Comparison of ENCODE assay signal across 11 cellular contexts in the genomic region with DNA sequence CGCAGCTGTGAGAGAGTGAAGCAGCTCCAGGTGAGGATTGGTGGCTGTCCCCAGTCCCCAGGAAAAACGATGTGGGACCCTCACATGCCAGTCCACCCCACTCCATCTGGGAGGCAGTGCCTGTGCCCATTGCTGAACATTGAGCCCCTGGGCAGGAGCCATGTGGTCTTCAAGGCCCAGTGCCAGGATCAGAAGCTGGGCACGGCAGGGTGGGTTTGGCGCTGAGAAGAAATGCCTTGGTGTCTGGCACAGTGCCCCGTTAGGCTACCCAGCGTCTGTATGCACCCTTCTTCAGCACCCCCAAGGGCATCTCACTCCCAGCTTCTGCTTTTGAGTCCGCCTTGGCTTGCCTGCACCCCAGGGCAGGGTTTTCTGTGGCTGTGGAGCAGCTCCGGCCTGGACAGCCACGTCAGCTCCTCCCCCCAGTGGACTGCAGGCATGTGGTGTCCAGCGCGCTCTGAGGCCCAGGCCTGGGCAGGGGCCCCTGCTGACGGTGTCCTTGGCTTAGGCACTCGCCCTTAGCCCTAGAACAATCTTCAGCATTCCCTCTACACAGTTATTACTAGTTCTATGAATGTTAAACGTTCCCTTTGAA. TPM values are rescaled to one million over a fixed set of nuclear protein-coding genes. Genes with fewer than 3 reads are reported as not detected.
A peak's percentile ranks its signal among the peaks of the same experiment; 100 is the strongest.
DNase-seq lines count a peak whose midpoint lies in the region; ATAC-seq and TF ChIP-seq lines count a peak whose summit lies in the region.
"Had no signal": no experiment of that assay in that cellular context is flagged by ENCODE, and none has a peak within 500 bp of the region (broad histone marks: within the 10 kb centered on the region; RNA-seq: fewer than 3 reads in every experiment).

No MANE protein-coding gene starts in this region.

- H3K4me1 ChIP-seq in HEK293 (ENCODE audit: control insufficient read depth, insufficient read depth, low read length) (peaks cover 13% of the 10 kb centered on the region), sigmoid colon (peaks cover 0 to 18% (median 3%) of the 10 kb centered on the region in 4 donors)
- H3K4me1 ChIP-seq: prostate gland had no signal

- no peak overlapping the region for H3K4me3 ChIP-seq in HEK293 (ENCODE audit: low read depth, low read length)
- H3K4me3 ChIP-seq in dorsolateral prefrontal cortex, result peak overlapping the region in 6 of 59 donors; percentile 5 to 35 (median 12)
- no peak overlapping the region for H3K4me3 ChIP-seq in sigmoid colon
- H3K4me3 ChIP-seq: prostate gland had no signal

- H3K27ac ChIP-seq in HEK293 (ENCODE audit: extremely low read depth, low read depth, low read length) (peak overlapping the region; percentile 82; the same call in 1 of the 2 replicates), dorsolateral prefrontal cortex (peak overlapping the region in 55 of 59 donors; percentile 4 to 90 (median 76)), sigmoid colon (peak overlapping the region in 1 of 4 donors; percentile 11)
- H3K27ac ChIP-seq: prostate gland had no signal

- no TSS peak for BruUV-seq in Calu3 (replicated peaks; lab: Mats Ljungman, UMichigan)

- no peak for TF ChIP-seq EP300 in sigmoid colon (IDR thresholded peaks at IDR 0.05)

- no peak for TF ChIP-seq CTCF in HEK293 (tag by site-specific recombination; IDR thresholded peaks at IDR 0.05)
- TF ChIP-seq CTCF in dorsolateral prefrontal cortex (IDR thresholded peaks at IDR 0.05 in 54 of 56, conservative IDR thresholded peaks at IDR 0.05 in 2 of 56; ENCODE audit: low read depth in 1 of 56, partially characterized antibody in 56 of 56), result peak in 3 of 56 donors; percentile 8 to 19 (median 10)
- no peak for TF ChIP-seq CTCF in sigmoid colon (IDR thresholded peaks at IDR 0.05)
- no peak for TF ChIP-seq CTCF in Calu3 (IDR thresholded peaks at IDR 0.05; ENCODE audit: unreplicated experiment)

- DNase-seq in dorsolateral prefrontal cortex (peak in 7 of 10 donors; percentile 32 to 64 (median 46)), islet precursor cell (peak; percentile 45), sigmoid colon (peak; percentile 67), SIG-M5 treated with dmso at 0.1 percent for 504 hours (lab: John Stamatoyannopoulos, UW; ENCODE audit: unreplicated experiment) (no peak), Calu3 (no peak)
- no peak for DNase-seq in stimulated activated CD4-positive, alpha-beta T cell treated with anti-CD3 and anti-CD28 coated beads, Interleukin-15, amount 100 ng/mL, for 24 hours
- DNase-seq: T-helper 9 cell had no signal

- H3K4me3 Mint-ChIP-seq in Calu3 (ENCODE audit: low read depth, unreplicated experiment), result no peak overlapping the region
- H3K4me3 Mint-ChIP-seq: dendritic cell treated with granulocyte-macrophage colony-stimulating factor and Interleukin-4, amounts not matched to agents 40 ng/mL and 50 ng/mL, for 4 days had no signal

- ATAC-seq in GM18505 (IDR thresholded peaks at IDR 0.05; ENCODE audit: unreplicated experiment), result no peak

- CTCF ChIA-PET in HEK293 (lab: Yijun Ruan, JAX) (no interaction called here), Calu3 (lab: Charles Lee) (interaction anchor here (1.0 kb wide), 1 partner anchor 130 kb away, joined by 3 read pairs; no protein-coding TSS in a partner anchor)

- no peaks in the 10 kb centered on the region for H3K9me3 Mint-ChIP-seq in Calu3 (ENCODE audit: low read depth, unreplicated experiment)

- intact Hi-C loops in dorsolateral prefrontal cortex (cut with DNase I) (no loop called here), sigmoid colon (cut with DNase I) (no loop called here), Calu3 (cut with micrococcal nuclease; ENCODE audit: unreplicated experiment) (no loop called here)

- no peak for TF ChIP-seq POLR2A in sigmoid colon (IDR thresholded peaks at IDR 0.05)
- TF ChIP-seq POLR2A in GM18505 (IDR thresholded peaks at IDR 0.05; ENCODE audit: borderline replicate concordance, extremely low read depth, insufficient read depth, insufficient read length), result no peak

- no peaks in the 10 kb centered on the region for H3K4me1 Mint-ChIP-seq in Calu3 (ENCODE audit: low read depth, unreplicated experiment)

- peaks cover 0 to 35% of the 10 kb centered on the region in 2 experiments; a peak in 1 of 3 replicates for H3K36me3 ChIP-seq in HEK293 (ENCODE audit: control insufficient read depth in 2 of 2, insufficient read depth in 1 of 2, low read length in 2 of 2)
- peaks cover 3 to 21% (median 10%) of the 10 kb centered on the region in 4 donors for H3K36me3 ChIP-seq in sigmoid colon
- H3K36me3 ChIP-seq: prostate gland had no signal

- WGBS in sigmoid colon, 2 donors, result 79 to 84% methylated on average over 14 of the region's 14 CpGs

- H3K36me3 Mint-ChIP-seq in Calu3 (ENCODE audit: insufficient read depth, unreplicated experiment), result no peaks in the 10 kb centered on the region

- POLR2A ChIA-PET in HEK293 (lab: Yijun Ruan, JAX), result no interaction called here

- no peak overlapping the region for H3K27ac Mint-ChIP-seq in Calu3 (ENCODE audit: unreplicated experiment)
- H3K27ac Mint-ChIP-seq: dendritic cell treated with granulocyte-macrophage colony-stimulating factor and Interleukin-4, amounts not matched to agents 40 ng/mL and 50 ng/mL, for 4 days had no signal

- no peaks in the 10 kb centered on the region for H3K27me3 ChIP-seq in dorsolateral prefrontal cortex
- H3K27me3 ChIP-seq in sigmoid colon, result no peaks in the 10 kb centered on the region

- H3K27me3 Mint-ChIP-seq in Calu3 (ENCODE audit: unreplicated experiment), result no peaks in the 10 kb centered on the region
- H3K27me3 Mint-ChIP-seq: dendritic cell treated with granulocyte-macrophage colony-stimulating factor and Interleukin-4, amounts not matched to agents 40 ng/mL and 50 ng/mL, for 4 days had no signal

- H3K9me3 ChIP-seq in HEK293 (ENCODE audit: control insufficient read depth, insufficient read depth, low read depth, low read length), result no peaks in the 10 kb centered on the region
- peaks cover 0 to 2% (median 0%) of the 10 kb centered on the region in 4 donors for H3K9me3 ChIP-seq in sigmoid colon
- H3K9me3 ChIP-seq: prostate gland had no signal

TF ChIP-seq in HEK293, 187 proteins besides CTCF, POLR2A, EP300 and RAD21:
- TF ChIP-seq ZNF623 (tag by site-specific recombination; IDR thresholded peaks at IDR 0.05) (no peak), ZNF629 (tag by site-specific recombination; IDR thresholded peaks at IDR 0.05) (no peak), ZNF426 (tag by site-specific recombination; IDR thresholded peaks at IDR 0.05) (no peak), ZNF341 (tag by site-specific recombination; IDR thresholded peaks at IDR 0.05; ENCODE audit: low read depth) (no peak), ZNF433 (tag by site-specific recombination; IDR thresholded peaks at IDR 0.05; ENCODE audit: low read depth) (no peak), ZNF416 (tag by site-specific recombination; IDR thresholded peaks at IDR 0.05) (no peak), TCF7L2 (IDR thresholded peaks at IDR 0.05; ENCODE audit: borderline replicate concordance, low read depth, low read length) (no peak), GLIS1 (tag by site-specific recombination; IDR thresholded peaks at IDR 0.05) (no peak), ZNF202 (tag by site-specific recombination; IDR thresholded peaks at IDR 0.05; ENCODE audit: borderline replicate concordance) (no peak), FEZF1 (tag by site-specific recombination; IDR thresholded peaks at IDR 0.05) (no peak)
- TF ChIP-seq, protein P1, sequence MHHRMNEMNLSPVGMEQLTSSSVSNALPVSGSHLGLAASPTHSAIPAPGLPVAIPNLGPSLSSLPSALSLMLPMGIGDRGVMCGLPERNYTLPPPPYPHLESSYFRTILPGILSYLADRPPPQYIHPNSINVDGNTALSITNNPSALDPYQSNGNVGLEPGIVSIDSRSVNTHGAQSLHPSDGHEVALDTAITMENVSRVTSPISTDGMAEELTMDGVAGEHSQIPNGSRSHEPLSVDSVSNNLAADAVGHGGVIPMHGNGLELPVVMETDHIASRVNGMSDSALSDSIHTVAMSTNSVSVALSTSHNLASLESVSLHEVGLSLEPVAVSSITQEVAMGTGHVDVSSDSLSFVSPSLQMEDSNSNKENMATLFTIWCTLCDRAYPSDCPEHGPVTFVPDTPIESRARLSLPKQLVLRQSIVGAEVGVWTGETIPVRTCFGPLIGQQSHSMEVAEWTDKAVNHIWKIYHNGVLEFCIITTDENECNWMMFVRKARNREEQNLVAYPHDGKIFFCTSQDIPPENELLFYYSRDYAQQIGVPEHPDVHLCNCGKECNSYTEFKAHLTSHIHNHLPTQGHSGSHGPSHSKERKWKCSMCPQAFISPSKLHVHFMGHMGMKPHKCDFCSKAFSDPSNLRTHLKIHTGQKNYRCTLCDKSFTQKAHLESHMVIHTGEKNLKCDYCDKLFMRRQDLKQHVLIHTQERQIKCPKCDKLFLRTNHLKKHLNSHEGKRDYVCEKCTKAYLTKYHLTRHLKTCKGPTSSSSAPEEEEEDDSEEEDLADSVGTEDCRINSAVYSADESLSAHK (tag by site-specific recombination; IDR thresholded peaks at IDR 0.05), result no peak
- TF ChIP-seq, protein P2, sequence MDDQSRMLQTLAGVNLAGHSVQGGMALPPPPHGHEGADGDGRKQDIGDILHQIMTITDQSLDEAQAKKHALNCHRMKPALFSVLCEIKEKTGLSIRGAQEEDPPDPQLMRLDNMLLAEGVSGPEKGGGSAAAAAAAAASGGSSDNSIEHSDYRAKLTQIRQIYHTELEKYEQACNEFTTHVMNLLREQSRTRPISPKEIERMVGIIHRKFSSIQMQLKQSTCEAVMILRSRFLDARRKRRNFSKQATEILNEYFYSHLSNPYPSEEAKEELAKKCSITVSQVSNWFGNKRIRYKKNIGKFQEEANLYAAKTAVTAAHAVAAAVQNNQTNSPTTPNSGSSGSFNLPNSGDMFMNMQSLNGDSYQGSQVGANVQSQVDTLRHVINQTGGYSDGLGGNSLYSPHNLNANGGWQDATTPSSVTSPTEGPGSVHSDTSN (CRISPR knock-in tag; IDR thresholded peaks at IDR 0.05), result no peak
- TF ChIP-seq, protein P3, sequence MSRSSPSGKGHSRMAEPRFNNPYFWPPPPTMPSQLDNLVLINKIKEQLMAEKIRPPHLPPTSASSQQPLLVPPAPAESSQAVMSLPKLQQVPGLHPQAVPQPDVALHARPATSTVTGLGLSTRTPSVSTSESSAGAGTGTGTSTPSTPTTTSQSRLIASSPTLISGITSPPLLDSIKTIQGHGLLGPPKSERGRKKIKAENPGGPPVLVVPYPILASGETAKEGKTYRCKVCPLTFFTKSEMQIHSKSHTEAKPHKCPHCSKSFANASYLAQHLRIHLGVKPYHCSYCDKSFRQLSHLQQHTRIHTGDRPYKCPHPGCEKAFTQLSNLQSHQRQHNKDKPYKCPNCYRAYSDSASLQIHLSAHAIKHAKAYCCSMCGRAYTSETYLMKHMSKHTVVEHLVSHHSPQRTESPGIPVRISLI (tag by site-specific recombination; IDR thresholded peaks at IDR 0.05), result no peak

RNA-seq across cellular contexts. Expression of a gene that starts 28.6 kb away (rescaled TPM):
- total RNA-seq in dorsolateral prefrontal cortex (100 to 1,000 TPM in 5 of 120 experiments, 10 to 100 TPM in 115; 37.5 to 114 (median 72.2) TPM), sigmoid colon (10 to 100 TPM; 15.7 to 21.6 (median 17.8) TPM), Calu3 (2022) (11.1 and 13.9 TPM in 2 replicates)
- 10 to 100 TPM in 1 of 3 donors, 1 to 10 TPM in 2; 3.0 to 14.6 (median 6.7) TPM for polyA plus RNA-seq in sigmoid colon

Comparison
In these comparisons a context has a peak if more than half of its experiments do, and no peak if none do; other contexts are left out.
1. DNase-seq: peak in dorsolateral prefrontal cortex (7 of 10), islet precursor cell (single experiment) and sigmoid colon (single experiment); none in SIG-M5 treated with dmso at 0.1 percent for 504 hours (single experiment), stimulated activated CD4-positive, alpha-beta T cell treated with anti-CD3 and anti-CD28 coated beads, Interleukin-15, amount 100 ng/mL, for 24 hours (single experiment) and Calu3 (single experiment).